8 cellular contexts compared by ENCODE assay signal in the genomic region with DNA sequence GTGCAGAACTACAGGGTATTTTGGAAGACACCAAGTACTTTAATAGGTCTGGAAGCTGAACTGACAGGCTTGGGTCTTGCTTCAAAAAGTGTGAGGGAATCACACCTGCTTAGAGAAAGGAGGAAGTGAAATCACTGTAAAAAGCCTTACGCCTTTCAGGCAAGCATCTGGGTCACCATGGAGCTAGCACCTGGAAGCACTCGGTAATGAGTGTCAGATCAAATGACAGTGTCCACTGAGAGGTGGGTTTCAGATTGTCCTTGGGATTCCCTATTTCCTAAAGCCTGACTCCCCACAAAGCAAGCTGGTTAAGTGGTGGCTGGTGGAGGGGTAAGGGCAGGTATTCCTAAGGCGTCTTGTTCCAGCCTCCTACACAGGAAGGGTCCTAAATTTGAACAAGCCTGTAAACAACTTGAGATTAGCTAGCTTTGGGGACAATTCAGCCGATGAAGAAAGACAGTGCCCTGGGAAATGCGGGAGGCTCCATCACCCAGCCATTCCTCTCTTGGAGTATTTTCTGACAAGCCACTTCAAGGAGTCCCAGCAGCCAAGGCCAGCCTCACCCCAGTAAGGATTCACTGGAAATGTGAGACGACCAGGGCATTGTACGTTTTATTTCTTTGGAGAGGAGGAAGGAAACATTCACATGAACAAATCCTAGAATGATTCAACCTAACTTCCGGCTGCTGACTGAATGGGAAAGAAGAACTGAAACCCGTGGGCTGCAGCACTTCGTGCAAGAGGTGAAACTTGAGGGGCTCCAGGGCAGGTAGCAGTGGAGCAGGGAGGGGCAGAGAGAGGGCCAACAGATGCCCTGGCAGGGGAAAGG.
DNase-seq lines count a peak whose midpoint lies in the region; ATAC-seq, FAIRE-seq and TF ChIP-seq lines count a peak whose summit lies in the region.

No MANE protein-coding gene starts in this region.

- H3K79me2 ChIP-seq in Loucy (ENCODE audit: insufficient read depth, low read length) = peaks cover 31% of the 10 kb centered on the region

- no peaks in the 10 kb centered on the region for H3K9me3 ChIP-seq in Loucy (ENCODE audit: insufficient read depth, low read depth, low read length)

- peaks cover 48% of the 10 kb centered on the region for H3K4me1 ChIP-seq in Loucy (ENCODE audit: insufficient read depth, low read length, poor library complexity, severe bottlenecking)

- FAIRE-seq in GM12892 (lab: Jason Lieb, UNC) = peak; percentile 97

- H3K9ac ChIP-seq in Loucy (ENCODE audit: low read depth, low read length, poor library complexity, severe bottlenecking) = peak overlapping the region; percentile 76

- no peaks in the 10 kb centered on the region for H4K20me1 ChIP-seq in Loucy (ENCODE audit: insufficient read depth, low read length, poor library complexity, severe bottlenecking)

- peak; percentile 32 for DNase-seq in GM12892 (ENCODE audit: insufficient read length)
- DNase-seq in activated T-cell treated with anti-CD3 and anti-CD28 coated beads, Interleukin-2, amount 50 U/mL, for 48 hours = peak; percentile 75 to 76
- peak; percentile 31 to 62 (median 62) for DNase-seq in stimulated activated CD4-positive, alpha-beta T cell treated with anti-CD3 and anti-CD28 coated beads, TNF-alpha, amount 100 ng/mL, for 24 hours (ENCODE audit: low read depth in 3 of 3)
- no peak for DNase-seq in ecto neural progenitor cell (ENCODE audit: low spot score)
- no peak for DNase-seq in NK-92 (lab: John Stamatoyannopoulos, UW; ENCODE audit: unreplicated experiment)
- no peak for DNase-seq in NCI-H226

- no peaks in the 10 kb centered on the region for H3K36me3 ChIP-seq in Loucy (ENCODE audit: insufficient read depth, low read length)

- peak; percentile 63 for ATAC-seq in GM21619 (IDR thresholded peaks at IDR 0.05; ENCODE audit: unreplicated experiment)

- no peak overlapping the region for H3K4me2 ChIP-seq in Loucy (ENCODE audit: low read depth, low read length, poor library complexity, severe bottlenecking)

- TF ChIP-seq POLR2A in GM12892 (IDR thresholded peaks at IDR 0.05; ENCODE audit: low read depth, low read length) = no peak

- no peak overlapping the region for H3K4me3 ChIP-seq in Loucy (ENCODE audit: low read length, poor library complexity, severe bottlenecking)

- no peaks in the 10 kb centered on the region for H3K27me3 ChIP-seq in Loucy (ENCODE audit: insufficient read depth, low read length, poor library complexity, severe bottlenecking)

- no peaks in the 10 kb centered on the region for H3K9me2 ChIP-seq in Loucy (replicated peaks; ENCODE audit: low read depth, low read length)

- H2AFZ ChIP-seq in Loucy (ENCODE audit: low read length) = peak overlapping the region; percentile 48; the same call in 1 of the 2 replicates

- no peak for TF ChIP-seq CTCF in Loucy (conservative IDR thresholded peaks at IDR 0.05; ENCODE audit: low read length)

- H3F3A ChIP-seq in Loucy (ENCODE audit: low read depth) = no peaks in the 10 kb centered on the region

Comparison
In these comparisons a context has a peak if more than half of its experiments do, and no peak if none do; other contexts are left out.
1. DNase-seq: peak in GM12892 (single experiment), activated T-cell treated with anti-CD3 and anti-CD28 coated beads, Interleukin-2, amount 50 U/mL, for 48 hours (2 of 2) and stimulated activated CD4-positive, alpha-beta T cell treated with anti-CD3 and anti-CD28 coated beads, TNF-alpha, amount 100 ng/mL, for 24 hours (3 of 3); none in ecto neural progenitor cell (single experiment), NK-92 (single experiment) and NCI-H226 (single experiment).